ENCODE assay signal across 8 cellular contexts in the genomic region with DNA sequence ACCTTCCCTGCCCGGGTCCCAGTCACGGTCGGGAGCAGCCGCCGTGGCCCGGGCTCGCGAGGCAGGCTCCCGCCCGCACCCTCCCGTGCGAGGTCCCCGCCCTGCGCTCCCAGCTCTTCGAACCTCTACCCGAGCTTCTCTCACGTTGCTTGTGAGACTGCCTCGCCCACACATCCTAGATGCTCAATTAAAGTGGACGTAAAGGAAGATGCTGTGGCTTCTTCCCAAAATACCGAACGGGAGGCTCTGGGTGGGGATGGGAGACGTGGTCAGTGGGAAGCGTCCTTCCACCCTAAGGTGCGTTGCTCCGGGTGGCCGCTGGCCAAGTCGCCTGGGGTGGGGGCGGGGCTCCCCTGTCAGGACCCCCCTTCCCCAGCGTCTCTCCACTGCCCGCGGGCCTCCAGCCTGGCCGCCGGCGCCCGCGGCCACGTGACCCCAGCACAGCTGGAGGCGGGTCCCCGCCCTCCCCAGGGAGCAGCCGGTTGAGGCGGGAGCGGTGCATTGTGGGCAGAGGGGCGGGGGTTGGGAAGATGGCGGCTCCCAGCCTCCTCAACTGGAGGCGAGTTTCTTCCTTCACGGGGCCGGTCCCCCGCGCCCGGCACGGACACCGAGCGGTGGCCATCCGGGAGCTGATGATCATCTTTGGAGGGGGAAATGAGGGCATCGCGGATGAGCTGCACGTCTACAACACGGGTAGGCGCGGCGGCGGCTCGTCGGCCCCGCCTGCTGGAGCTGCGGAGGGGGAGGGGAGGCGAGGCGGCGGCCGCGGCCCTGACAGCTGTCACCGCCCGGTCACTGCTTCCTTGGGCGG. TPM values are rescaled to one million over a fixed set of nuclear protein-coding genes. Genes with fewer than 3 reads are reported as not detected.
DNase-seq lines count a peak whose midpoint lies in the region; ATAC-seq and TF ChIP-seq lines count a peak whose summit lies in the region.

TSS of gene HCFC2 (plus strand) at position 501 of the 811 bp plus-strand sequence. CDS start at position 531, 30 bp downstream.

- H4K20me1 ChIP-seq in DOHH2 (ENCODE audit: control insufficient read depth, insufficient read depth, low read depth, low read length) (no peaks in the 10 kb centered on the region), Karpas-422 (ENCODE audit: insufficient read depth, low read depth, low read length) (no peaks in the 10 kb centered on the region), neural cell (ENCODE audit: insufficient read depth) (no peaks in the 10 kb centered on the region)

- peaks cover 7% of the 10 kb centered on the region for H3K27me3 Mint-ChIP-seq in activated T-helper 17 cell treated with anti-CD3 and anti-CD28 coated beads, Interleukin-2, amount 50 U/mL, for 72 hours
- peaks cover 26% of the 10 kb centered on the region for H3K27me3 Mint-ChIP-seq in stimulated activated naive CD8-positive, alpha-beta T cell treated with anti-CD3 and anti-CD28 coated beads, Interleukin-15, amount 100 ng/mL, for 72 hours

- peak within 1 kb of the TSS; percentile 92 for H3K4me2 ChIP-seq in DOHH2 (ENCODE audit: low read length)
- H3K4me2 ChIP-seq in Karpas-422 (ENCODE audit: low read depth, low read length, poor library complexity, severe bottlenecking), result peak within 1 kb of the TSS; percentile 94
- peak within 1 kb of the TSS; percentile 94 for H3K4me2 ChIP-seq in neural cell (ENCODE audit: low read length)

- H3F3A ChIP-seq in DOHH2 (ENCODE audit: control insufficient read depth, insufficient read depth) (no peaks in the 10 kb centered on the region), neural cell (ENCODE audit: insufficient read depth, low read length, poor library complexity, severe bottlenecking) (no peaks in the 10 kb centered on the region)

- peak within 1 kb of the TSS; percentile 86 for H3K4me3 Mint-ChIP-seq in activated T-helper 17 cell treated with anti-CD3 and anti-CD28 coated beads, Interleukin-2, amount 50 U/mL, for 72 hours
- peak within 1 kb of the TSS; percentile 98 to 99 for H3K4me3 Mint-ChIP-seq in stimulated activated naive CD8-positive, alpha-beta T cell treated with anti-CD3 and anti-CD28 coated beads, Interleukin-15, amount 100 ng/mL, for 72 hours

- no peaks in the 10 kb centered on the region for H3K9me3 ChIP-seq in DOHH2 (ENCODE audit: control insufficient read depth, insufficient read depth, low read length)
- no peaks in the 10 kb centered on the region for H3K9me3 ChIP-seq in Karpas-422 (ENCODE audit: low read length)
- H3K9me3 ChIP-seq in neural cell (ENCODE audit: low read length), result no peaks in the 10 kb centered on the region

- H3K27ac ChIP-seq in DOHH2 (ENCODE audit: low read depth, low read length) (no peak within 1 kb of the TSS; the same call in 1 of the 2 replicates), Karpas-422 (ENCODE audit: low read length) (no peak within 1 kb of the TSS), neural cell (ENCODE audit: low read length) (peak within 1 kb of the TSS; percentile 91)

- peak within 1 kb of the TSS; percentile 53 for H3K27ac Mint-ChIP-seq in activated T-helper 17 cell treated with anti-CD3 and anti-CD28 coated beads, Interleukin-2, amount 50 U/mL, for 72 hours
- H3K27ac Mint-ChIP-seq in stimulated activated naive CD8-positive, alpha-beta T cell treated with anti-CD3 and anti-CD28 coated beads, Interleukin-15, amount 100 ng/mL, for 72 hours, result peak within 1 kb of the TSS; percentile 93 to 95

- TF ChIP-seq EP300 in neural cell (conservative IDR thresholded peaks at IDR 0.05; ENCODE audit: poor library complexity, severe bottlenecking), result peak; percentile 69

- H3K9ac ChIP-seq in Karpas-422 (ENCODE audit: low read length), result peak within 1 kb of the TSS; percentile 93
- H3K9ac ChIP-seq in neural cell (ENCODE audit: low read length), result peak within 1 kb of the TSS; percentile 88

- TF ChIP-seq RAD21 in neural cell (conservative IDR thresholded peaks at IDR 0.05), result no peak

- peak; percentile 95 for DNase-seq in Karpas-422
- DNase-seq in RPMI7951 (ENCODE audit: low read depth), result peak; percentile 80
- DNase-seq in fibroblast of the aortic adventitia (ENCODE audit: low read depth), result peak; percentile 82
- DNase-seq in stimulated activated naive CD8-positive, alpha-beta T cell treated with anti-CD3 and anti-CD28 coated beads, Interleukin-15, amount 100 ng/mL, for 72 hours, result peak; percentile 90 to 91

- H3K9me3 Mint-ChIP-seq in activated T-helper 17 cell treated with anti-CD3 and anti-CD28 coated beads, Interleukin-2, amount 50 U/mL, for 72 hours, result no peaks in the 10 kb centered on the region
- H3K9me3 Mint-ChIP-seq in stimulated activated naive CD8-positive, alpha-beta T cell treated with anti-CD3 and anti-CD28 coated beads, Interleukin-15, amount 100 ng/mL, for 72 hours, result no peaks in the 10 kb centered on the region

- H3K36me3 ChIP-seq in DOHH2 (ENCODE audit: control insufficient read depth, low read length) (peaks cover 3% of the 10 kb centered on the region), Karpas-422 (ENCODE audit: insufficient read depth, low read length) (0 out of 2 replicates have a peak, but pooled peaks cover 2% of the 10 kb centered on the region), neural cell (ENCODE audit: insufficient read depth, low read length) (no peaks in the 10 kb centered on the region)

- no peaks in the 10 kb centered on the region for H3K9me2 ChIP-seq in DOHH2 (replicated peaks; ENCODE audit: control insufficient read depth, low read length)
- no peaks in the 10 kb centered on the region for H3K9me2 ChIP-seq in Karpas-422 (replicated peaks; ENCODE audit: insufficient read depth, low read length)
- no peaks in the 10 kb centered on the region for H3K9me2 ChIP-seq in neural cell (ENCODE audit: insufficient read depth, low read length)

- peaks cover 14% of the 10 kb centered on the region for H3K79me2 ChIP-seq in DOHH2 (ENCODE audit: control insufficient read depth, low read length)
- peaks cover 23% of the 10 kb centered on the region for H3K79me2 ChIP-seq in Karpas-422 (ENCODE audit: low read length)
- H3K79me2 ChIP-seq in neural cell (replicated peaks; ENCODE audit: insufficient read depth, low read length), result peaks cover 22% of the 10 kb centered on the region

- ATAC-seq in GM21825 (IDR thresholded peaks at IDR 0.05; ENCODE audit: unreplicated experiment), result peak; percentile 91
- peak; percentile 97 for ATAC-seq in activated T-helper 17 cell treated with anti-CD3 and anti-CD28 coated beads, Interleukin-2, amount 50 U/mL, for 72 hours (replicated peaks)
- ATAC-seq in stimulated activated naive CD8-positive, alpha-beta T cell treated with anti-CD3 and anti-CD28 coated beads, Interleukin-15, amount 100 ng/mL, for 72 hours, result peak; percentile 97

- H3K4me1 ChIP-seq in DOHH2 (ENCODE audit: control insufficient read depth, low read length), result peaks cover 18% of the 10 kb centered on the region
- peaks cover 14% of the 10 kb centered on the region for H3K4me1 ChIP-seq in Karpas-422 (ENCODE audit: low read length)

- H3K27me3 ChIP-seq in DOHH2 (ENCODE audit: control insufficient read depth, low read length) (peaks cover 23% of the 10 kb centered on the region), Karpas-422 (ENCODE audit: low read length) (no peaks in the 10 kb centered on the region), neural cell (ENCODE audit: insufficient read depth, low read depth, low read length) (no peaks in the 10 kb centered on the region)

- H3K4me3 ChIP-seq in DOHH2 (ENCODE audit: low read length) (peak within 1 kb of the TSS; percentile 90), Karpas-422 (ENCODE audit: low read length) (peak within 1 kb of the TSS; percentile 97), fibroblast of the aortic adventitia (ENCODE audit: low read depth, low read length) (peak within 1 kb of the TSS; percentile 94), neural cell (ENCODE audit: low read length) (peak within 1 kb of the TSS; percentile 98)

- H3K4me1 Mint-ChIP-seq in activated T-helper 17 cell treated with anti-CD3 and anti-CD28 coated beads, Interleukin-2, amount 50 U/mL, for 72 hours, result no peaks in the 10 kb centered on the region
- H3K4me1 Mint-ChIP-seq in stimulated activated naive CD8-positive, alpha-beta T cell treated with anti-CD3 and anti-CD28 coated beads, Interleukin-15, amount 100 ng/mL, for 72 hours, result peaks cover 20% of the 10 kb centered on the region

- TF ChIP-seq CTCF in DOHH2 (IDR thresholded peaks at IDR 0.05; ENCODE audit: low read depth, low read length, poor library complexity, severe bottlenecking) (no peak), fibroblast of the aortic adventitia (IDR thresholded peaks at IDR 0.05; ENCODE audit: insufficient read depth, low read length) (no peak), neural cell (IDR thresholded peaks at IDR 0.05; ENCODE audit: poor library complexity, severe bottlenecking) (peak; percentile 12)

- peaks cover 15% of the 10 kb centered on the region for H3K36me3 Mint-ChIP-seq in activated T-helper 17 cell treated with anti-CD3 and anti-CD28 coated beads, Interleukin-2, amount 50 U/mL, for 72 hours (ENCODE audit: low read depth)

- H2AFZ ChIP-seq in Karpas-422 (ENCODE audit: low read length), result peak within 1 kb of the TSS; percentile 85
- peak within 1 kb of the TSS; percentile 88 for H2AFZ ChIP-seq in neural cell (ENCODE audit: low read depth, low read length)

TF ChIP-seq in neural cell, 6 proteins besides CTCF, POLR2A, EP300 and RAD21 (continues in another document):
- TF ChIP-seq TAF1 (IDR thresholded peaks at IDR 0.05; ENCODE audit: low read depth) (no peak), MXI1 (conservative IDR thresholded peaks at IDR 0.05; ENCODE audit: poor library complexity, severe bottlenecking) (peak; percentile 92), EZH2 (IDR thresholded peaks at IDR 0.05; ENCODE audit: borderline replicate concordance, insufficient read depth, low read length, poor library complexity, severe bottlenecking) (no peak), POLR2AphosphoS5 (IDR thresholded peaks at IDR 0.05) (peak; percentile 93)

RNA-seq across cellular contexts. Expression of gene HCFC2, which starts in this region (rescaled TPM):
- 9.6 and 17.2 TPM in 2 replicates for total RNA-seq in Karpas-422 (2014; rRNA removed; shearing (Covaris generic); ENCODE audit: low replicate concordance)
- 10.7 and 17.3 TPM in 2 replicates for total RNA-seq in RPMI7951 (2014; rRNA removed; shearing (Covaris generic))
- total RNA-seq in activated T-helper 17 cell treated with anti-CD3 and anti-CD28 coated beads, Interleukin-2, amount 50 U/mL, for 72 hours, result 10 to 100 TPM in 1 of 2 donors, 1 to 10 TPM in 1; 9.2 to 11.7 TPM
- 28.3 and 30.5 TPM in 2 replicates for total RNA-seq in fibroblast of the aortic adventitia (ENCODE audit: low replicate concordance)
- 50.0 and 62.4 TPM in 2 replicates for polyA plus RNA-seq in neural cell
- polyA minus RNA-seq in neural cell, result 80.6 and 82.4 TPM in 2 replicates
